ENCODE assay signal across 2 cellular contexts in the genomic region with DNA sequence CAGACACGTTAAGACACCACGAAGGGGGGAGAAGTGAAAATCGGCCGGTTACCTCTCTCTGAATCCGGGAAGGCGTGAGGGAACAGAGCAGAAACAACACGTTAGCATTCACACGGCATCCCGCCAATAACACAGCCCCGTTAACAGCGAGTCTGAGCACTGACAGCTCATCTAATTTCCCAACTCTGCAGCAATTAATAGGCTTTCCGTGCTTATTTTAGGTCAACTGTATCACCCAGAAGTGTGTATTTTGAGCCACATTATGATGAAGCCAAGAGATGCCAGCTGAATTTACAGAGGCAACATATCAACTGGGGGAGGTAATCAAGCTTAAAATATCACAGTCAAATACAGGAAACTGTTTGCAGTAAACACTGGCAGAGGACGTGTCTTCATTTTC.
TF ChIP-seq lines count a peak whose summit lies in the region.

No MANE protein-coding gene starts in this region.

TF ChIP-seq in IMR-90, 13 proteins besides CTCF, POLR2A, EP300 and RAD21:
- TF ChIP-seq, protein P1, sequence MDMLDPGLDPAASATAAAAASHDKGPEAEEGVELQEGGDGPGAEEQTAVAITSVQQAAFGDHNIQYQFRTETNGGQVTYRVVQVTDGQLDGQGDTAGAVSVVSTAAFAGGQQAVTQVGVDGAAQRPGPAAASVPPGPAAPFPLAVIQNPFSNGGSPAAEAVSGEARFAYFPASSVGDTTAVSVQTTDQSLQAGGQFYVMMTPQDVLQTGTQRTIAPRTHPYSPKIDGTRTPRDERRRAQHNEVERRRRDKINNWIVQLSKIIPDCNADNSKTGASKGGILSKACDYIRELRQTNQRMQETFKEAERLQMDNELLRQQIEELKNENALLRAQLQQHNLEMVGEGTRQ (IDR thresholded peaks at IDR 0.05; ENCODE audit: low read depth, low read length): no peak
- TF ChIP-seq FOS (IDR thresholded peaks at IDR 0.05; ENCODE audit: low read depth, low read length) (no peak), SMC3 (IDR thresholded peaks at IDR 0.05; ENCODE audit: low read depth, low read length) (no peak), RFX5 (IDR thresholded peaks at IDR 0.05; ENCODE audit: low read depth, low read length) (no peak), MXI1 (IDR thresholded peaks at IDR 0.05; ENCODE audit: borderline replicate concordance, low read depth, low read length) (no peak), CEBPB (IDR thresholded peaks at IDR 0.05; ENCODE audit: low read depth, low read length) (no peak), RCOR1 (IDR thresholded peaks at IDR 0.05; ENCODE audit: insufficient replicate concordance, low read length) (no peak), BHLHE40 (IDR thresholded peaks at IDR 0.05; ENCODE audit: low read depth, low read length) (no peak)

TF ChIP-seq in GM12891, 5 proteins besides CTCF, POLR2A, EP300 and RAD21:
- TF ChIP-seq TAF1 (IDR thresholded peaks at IDR 0.05; ENCODE audit: low read depth, low read length): no peak
- TF ChIP-seq SPI1 (IDR thresholded peaks at IDR 0.05; ENCODE audit: low read depth, low read length): no peak
- no peak for TF ChIP-seq POU2F2 (IDR thresholded peaks at IDR 0.05; ENCODE audit: low read depth, low read length)
- TF ChIP-seq PAX5 (IDR thresholded peaks at IDR 0.05; ENCODE audit: insufficient read depth, low read length, severe bottlenecking): no peak
- no peak for TF ChIP-seq POLR2AphosphoS5 (IDR thresholded peaks at IDR 0.05; ENCODE audit: low read depth, low read length)
